ENCODE assay signal across 17 cellular contexts in genomic region chr5:36584009-36584875, GRCh38. TPM values are rescaled to one million over a fixed set of nuclear protein-coding genes. Genes with fewer than 3 reads are reported as not detected.
"Had no signal": no experiment of that assay in that cellular context is flagged by ENCODE, and none has a peak within 500 bp of the region (broad histone marks: within the 10 kb centered on the region; RNA-seq: fewer than 3 reads in every experiment).

No MANE protein-coding gene starts in this region.

- ATAC-seq: activated CD4-positive, CD25-positive, alpha-beta regulatory T cell treated with anti-CD3 and anti-CD28 coated beads, Interleukin-2, amount 50 U/mL, for 24 hours had no signal

- DNase-seq: activated CD8-positive, alpha-beta memory T cell treated with anti-CD3 and anti-CD28 coated beads for 24 hours; activated CD8-positive, alpha-beta memory T cell treated with anti-CD3 and anti-CD28 coated beads, Interleukin-2, amount 50 U/mL, for 48 hours; activated effector memory CD4-positive, alpha-beta T cell treated with Interleukin-2 at 50 U/mL for 16 hours; activated naive CD4-positive, alpha-beta T cell treated with anti-CD3 and anti-CD28 coated beads, Interleukin-2, amount 50 U/mL, for 16 hours; activated T-cell treated with anti-CD3 and anti-CD28 coated beads, Interleukin-2, amount 50 U/mL, for 48 hours; effector memory CD4-positive, alpha-beta T cell; esophagus squamous epithelium; stimulated activated CD4-positive, alpha-beta T cell treated with anti-CD3 and anti-CD28 coated beads, Interleukin-15, amount 100 ng/mL, for 24 hours; stimulated activated CD4-positive, alpha-beta T cell treated with anti-CD3 and anti-CD28 coated beads, Interleukin-2, amount 100 ng/mL, for 48 hours; T-helper 1 cell; T-helper 9 cell had no signal

- H3K27ac ChIP-seq: ascending aorta, esophagus squamous epithelium, right atrium auricular region, tibial nerve had no signal

- FAIRE-seq: bronchial epithelial cell had no signal

RNA-seq across cellular contexts. Expression of gene SLC1A3, which starts 22.2 kb away (rescaled TPM):
- total RNA-seq: glomerular endothelial cell had no signal
